Comparison of ENCODE assay signal across 1 cellular context in the genomic region with DNA sequence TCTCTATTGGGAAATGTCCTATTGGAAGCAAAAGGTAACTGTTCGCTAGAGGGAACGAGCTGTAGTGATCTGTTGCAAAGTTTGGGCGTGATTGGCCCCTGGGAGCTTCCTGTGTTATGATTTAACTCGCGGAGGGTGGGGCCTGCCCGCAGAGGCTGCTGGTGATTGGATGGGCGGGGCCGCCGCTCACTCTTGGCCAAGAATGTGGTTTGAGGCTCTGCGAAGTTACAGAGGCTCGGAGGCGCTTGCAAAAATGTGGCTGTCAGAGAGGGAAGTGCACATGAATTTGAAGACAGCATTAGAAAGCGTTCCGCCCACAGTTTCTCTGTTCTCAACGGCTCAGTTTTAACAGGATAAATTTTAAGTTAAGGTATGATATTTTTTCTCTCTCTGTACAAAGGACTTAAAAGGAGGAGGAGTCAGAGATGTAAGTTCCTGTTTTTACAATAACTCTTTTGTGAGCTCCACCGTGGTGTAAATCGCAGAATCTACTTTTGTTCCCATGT.
TF ChIP-seq lines count a peak whose summit lies in the region.

No MANE protein-coding gene starts in this region.

TF ChIP-seq in K562, 482 proteins besides CTCF, POLR2A, EP300 and RAD21 (continued from another document and continues in another):
- TF ChIP-seq GMEB1 (CRISPR knock-in tag; IDR thresholded peaks at IDR 0.05) (no peak), ERF (CRISPR knock-in tag; IDR thresholded peaks at IDR 0.05) (no peak), POLR2AphosphoS5 (IDR thresholded peaks at IDR 0.05; ENCODE audit: control insufficient read depth, insufficient read depth, low read depth, low read length) (no peak), TRIM28 (IDR thresholded peaks at IDR 0.05) (0 out of 2 replicates have a peak, but pooled peaks have one; percentile 32), HEY1 (CRISPR knock-in tag; IDR thresholded peaks at IDR 0.05; ENCODE audit: borderline replicate concordance) (no peak), MEIS2 (IDR thresholded peaks at IDR 0.05; ENCODE audit: partially characterized antibody) (peak; percentile 41), CBX8 (IDR thresholded peaks at IDR 0.05; ENCODE audit: borderline replicate concordance, extremely low read depth, low read depth, low read length, poor library complexity, severe bottlenecking) (no peak), ZBED1 (IDR thresholded peaks at IDR 0.05) (no peak), ZBTB26 (CRISPR knock-in tag; IDR thresholded peaks at IDR 0.05) (no peak), FOS (IDR thresholded peaks at IDR 0.05; ENCODE audit: extremely low read depth, insufficient read length) (peak; percentile 61), SRSF7 (optimal IDR thresholded peaks at IDR 0.05; ENCODE audit: low read depth, low read length) (no peak), RHOXF2B (CRISPR knock-in tag; conservative IDR thresholded peaks at IDR 0.05) (0 out of 2 replicates have a peak, but pooled peaks have one; percentile 8), ZNF124 (CRISPR knock-in tag; IDR thresholded peaks at IDR 0.05) (no peak), ZNF121 (CRISPR knock-in tag; conservative IDR thresholded peaks at IDR 0.05) (no peak), SAP30 (IDR thresholded peaks at IDR 0.05; ENCODE audit: borderline replicate concordance, insufficient read depth, low read depth, low read length, poor library complexity, severe bottlenecking) (no peak), ZNF785 (CRISPR knock-in tag; IDR thresholded peaks at IDR 0.05) (no peak), MBD2 (IDR thresholded peaks at IDR 0.05; ENCODE audit: borderline replicate concordance, low read depth) (peak; percentile 57; the same call in 1 of the 2 replicates), SRSF1 (IDR thresholded peaks at IDR 0.05; ENCODE audit: low read depth, low read length) (no peak), MTA2 (IDR thresholded peaks at IDR 0.05; ENCODE audit: low read depth) (no peak), THRA (IDR thresholded peaks at IDR 0.05) (no peak), SPI1 (IDR thresholded peaks at IDR 0.05; ENCODE audit: borderline replicate concordance, low read depth, low read length) (peak; percentile 71), RB1 (IDR thresholded peaks at IDR 0.05; ENCODE audit: low read depth) (no peak), TFAP4 (CRISPR knock-in tag; IDR thresholded peaks at IDR 0.05; ENCODE audit: borderline replicate concordance) (peak; percentile 37; the same call in 1 of the 2 replicates), ZNF76 (CRISPR knock-in tag; IDR thresholded peaks at IDR 0.05; ENCODE audit: borderline replicate concordance) (no peak), MXI1 (IDR thresholded peaks at IDR 0.05; ENCODE audit: low read depth, low read length) (peak; percentile 71; the same call in 1 of the 2 replicates), IRF2 (CRISPR knock-in tag; IDR thresholded peaks at IDR 0.05) (no peak), ZNF280B (CRISPR knock-in tag; IDR thresholded peaks at IDR 0.05) (no peak), CTBP1 (IDR thresholded peaks at IDR 0.05; ENCODE audit: borderline replicate concordance) (peak; percentile 44; the same call in 1 of the 2 replicates), MNT (conservative IDR thresholded peaks at IDR 0.05) (peak; percentile 41 to 66), POLR2G (IDR thresholded peaks at IDR 0.05; ENCODE audit: low read depth, low read length) (peak; percentile 71), JUND (IDR thresholded peaks at IDR 0.05; ENCODE audit: borderline replicate concordance, low read depth, low read length) (peak; percentile 53; the same call in 1 of the 2 replicates), JUND (tag; IDR thresholded peaks at IDR 0.05; ENCODE audit: borderline replicate concordance, low read depth, low read length) (no peak; the same call in 2 of the 3 replicates)
- TF ChIP-seq, protein P1, sequence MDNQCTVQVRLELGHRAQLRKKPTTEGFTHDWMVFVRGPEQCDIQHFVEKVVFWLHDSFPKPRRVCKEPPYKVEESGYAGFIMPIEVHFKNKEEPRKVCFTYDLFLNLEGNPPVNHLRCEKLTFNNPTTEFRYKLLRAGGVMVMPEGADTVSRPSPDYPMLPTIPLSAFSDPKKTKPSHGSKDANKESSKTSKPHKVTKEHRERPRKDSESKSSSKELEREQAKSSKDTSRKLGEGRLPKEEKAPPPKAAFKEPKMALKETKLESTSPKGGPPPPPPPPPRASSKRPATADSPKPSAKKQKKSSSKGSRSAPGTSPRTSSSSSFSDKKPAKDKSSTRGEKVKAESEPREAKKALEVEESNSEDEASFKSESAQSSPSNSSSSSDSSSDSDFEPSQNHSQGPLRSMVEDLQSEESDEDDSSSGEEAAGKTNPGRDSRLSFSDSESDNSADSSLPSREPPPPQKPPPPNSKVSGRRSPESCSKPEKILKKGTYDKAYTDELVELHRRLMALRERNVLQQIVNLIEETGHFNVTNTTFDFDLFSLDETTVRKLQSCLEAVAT (IDR thresholded peaks at IDR 0.05) = 0 out of 4 replicates have a peak, but pooled peaks of 1 of the 2 experiments have one; percentile 40
- TF ChIP-seq, protein P2, sequence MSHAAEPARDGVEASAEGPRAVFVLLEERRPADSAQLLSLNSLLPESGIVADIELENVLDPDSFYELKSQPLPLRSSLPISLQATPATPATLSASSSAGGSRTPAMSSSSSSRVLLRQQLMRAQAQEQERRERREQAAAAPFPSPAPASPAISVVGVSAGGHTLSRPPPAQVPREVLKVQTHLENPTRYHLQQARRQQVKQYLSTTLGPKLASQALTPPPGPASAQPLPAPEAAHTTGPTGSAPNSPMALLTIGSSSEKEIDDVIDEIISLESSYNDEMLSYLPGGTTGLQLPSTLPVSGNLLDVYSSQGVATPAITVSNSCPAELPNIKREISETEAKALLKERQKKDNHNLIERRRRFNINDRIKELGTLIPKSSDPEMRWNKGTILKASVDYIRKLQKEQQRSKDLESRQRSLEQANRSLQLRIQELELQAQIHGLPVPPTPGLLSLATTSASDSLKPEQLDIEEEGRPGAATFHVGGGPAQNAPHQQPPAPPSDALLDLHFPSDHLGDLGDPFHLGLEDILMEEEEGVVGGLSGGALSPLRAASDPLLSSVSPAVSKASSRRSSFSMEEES (CRISPR knock-in tag; IDR thresholded peaks at IDR 0.05) = no peak
- TF ChIP-seq, protein P3, sequence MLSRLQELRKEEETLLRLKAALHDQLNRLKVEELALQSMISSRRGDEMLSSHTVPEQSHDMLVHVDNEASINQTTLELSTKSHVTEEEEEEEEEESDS (CRISPR knock-in tag; IDR thresholded peaks at IDR 0.05) = no peak
- TF ChIP-seq, protein P4, sequence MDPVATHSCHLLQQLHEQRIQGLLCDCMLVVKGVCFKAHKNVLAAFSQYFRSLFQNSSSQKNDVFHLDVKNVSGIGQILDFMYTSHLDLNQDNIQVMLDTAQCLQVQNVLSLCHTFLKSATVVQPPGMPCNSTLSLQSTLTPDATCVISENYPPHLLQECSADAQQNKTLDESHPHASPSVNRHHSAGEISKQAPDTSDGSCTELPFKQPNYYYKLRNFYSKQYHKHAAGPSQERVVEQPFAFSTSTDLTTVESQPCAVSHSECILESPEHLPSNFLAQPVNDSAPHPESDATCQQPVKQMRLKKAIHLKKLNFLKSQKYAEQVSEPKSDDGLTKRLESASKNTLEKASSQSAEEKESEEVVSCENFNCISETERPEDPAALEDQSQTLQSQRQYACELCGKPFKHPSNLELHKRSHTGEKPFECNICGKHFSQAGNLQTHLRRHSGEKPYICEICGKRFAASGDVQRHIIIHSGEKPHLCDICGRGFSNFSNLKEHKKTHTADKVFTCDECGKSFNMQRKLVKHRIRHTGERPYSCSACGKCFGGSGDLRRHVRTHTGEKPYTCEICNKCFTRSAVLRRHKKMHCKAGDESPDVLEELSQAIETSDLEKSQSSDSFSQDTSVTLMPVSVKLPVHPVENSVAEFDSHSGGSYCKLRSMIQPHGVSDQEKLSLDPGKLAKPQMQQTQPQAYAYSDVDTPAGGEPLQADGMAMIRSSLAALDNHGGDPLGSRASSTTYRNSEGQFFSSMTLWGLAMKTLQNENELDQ (CRISPR knock-in tag; IDR thresholded peaks at IDR 0.05; ENCODE audit: borderline replicate concordance) = no peak
- TF ChIP-seq, protein P5, sequence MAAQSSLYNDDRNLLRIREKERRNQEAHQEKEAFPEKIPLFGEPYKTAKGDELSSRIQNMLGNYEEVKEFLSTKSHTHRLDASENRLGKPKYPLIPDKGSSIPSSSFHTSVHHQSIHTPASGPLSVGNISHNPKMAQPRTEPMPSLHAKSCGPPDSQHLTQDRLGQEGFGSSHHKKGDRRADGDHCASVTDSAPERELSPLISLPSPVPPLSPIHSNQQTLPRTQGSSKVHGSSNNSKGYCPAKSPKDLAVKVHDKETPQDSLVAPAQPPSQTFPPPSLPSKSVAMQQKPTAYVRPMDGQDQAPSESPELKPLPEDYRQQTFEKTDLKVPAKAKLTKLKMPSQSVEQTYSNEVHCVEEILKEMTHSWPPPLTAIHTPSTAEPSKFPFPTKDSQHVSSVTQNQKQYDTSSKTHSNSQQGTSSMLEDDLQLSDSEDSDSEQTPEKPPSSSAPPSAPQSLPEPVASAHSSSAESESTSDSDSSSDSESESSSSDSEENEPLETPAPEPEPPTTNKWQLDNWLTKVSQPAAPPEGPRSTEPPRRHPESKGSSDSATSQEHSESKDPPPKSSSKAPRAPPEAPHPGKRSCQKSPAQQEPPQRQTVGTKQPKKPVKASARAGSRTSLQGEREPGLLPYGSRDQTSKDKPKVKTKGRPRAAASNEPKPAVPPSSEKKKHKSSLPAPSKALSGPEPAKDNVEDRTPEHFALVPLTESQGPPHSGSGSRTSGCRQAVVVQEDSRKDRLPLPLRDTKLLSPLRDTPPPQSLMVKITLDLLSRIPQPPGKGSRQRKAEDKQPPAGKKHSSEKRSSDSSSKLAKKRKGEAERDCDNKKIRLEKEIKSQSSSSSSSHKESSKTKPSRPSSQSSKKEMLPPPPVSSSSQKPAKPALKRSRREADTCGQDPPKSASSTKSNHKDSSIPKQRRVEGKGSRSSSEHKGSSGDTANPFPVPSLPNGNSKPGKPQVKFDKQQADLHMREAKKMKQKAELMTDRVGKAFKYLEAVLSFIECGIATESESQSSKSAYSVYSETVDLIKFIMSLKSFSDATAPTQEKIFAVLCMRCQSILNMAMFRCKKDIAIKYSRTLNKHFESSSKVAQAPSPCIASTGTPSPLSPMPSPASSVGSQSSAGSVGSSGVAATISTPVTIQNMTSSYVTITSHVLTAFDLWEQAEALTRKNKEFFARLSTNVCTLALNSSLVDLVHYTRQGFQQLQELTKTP (IDR thresholded peaks at IDR 0.05; ENCODE audit: low read depth in 1 of 2, partially characterized antibody in 2 of 2) = no peak
